ENCODE assay signal across 2 cellular contexts in genomic region chr2:127743477-127744026, GRCh38.
TF ChIP-seq lines count a peak whose summit lies in the region.

No MANE protein-coding gene starts in this region.

TF ChIP-seq in HCT116, 20 proteins besides CTCF, POLR2A, EP300 and RAD21:
- TF ChIP-seq EZH2phosphoT487 (IDR thresholded peaks at IDR 0.05; ENCODE audit: borderline replicate concordance) (no peak), SRF (IDR thresholded peaks at IDR 0.05; ENCODE audit: low read depth) (no peak), REST (IDR thresholded peaks at IDR 0.05; ENCODE audit: low read depth) (no peak), TCF7L2 (IDR thresholded peaks at IDR 0.05; ENCODE audit: borderline replicate concordance, extremely low read depth, insufficient read depth, insufficient read length) (no peak), FOSL1 (IDR thresholded peaks at IDR 0.05; ENCODE audit: low read depth) (no peak), EZH2 (IDR thresholded peaks at IDR 0.05) (no peak), EGR1 (IDR thresholded peaks at IDR 0.05; ENCODE audit: low read depth) (no peak), JUND (IDR thresholded peaks at IDR 0.05) (no peak), ZFX (IDR thresholded peaks at IDR 0.05) (no peak), SIN3A (IDR thresholded peaks at IDR 0.05; ENCODE audit: low read depth) (no peak), MAX (IDR thresholded peaks at IDR 0.05) (no peak), CBX3 (IDR thresholded peaks at IDR 0.05; ENCODE audit: low read depth) (no peak)
- TF ChIP-seq, protein P1, sequence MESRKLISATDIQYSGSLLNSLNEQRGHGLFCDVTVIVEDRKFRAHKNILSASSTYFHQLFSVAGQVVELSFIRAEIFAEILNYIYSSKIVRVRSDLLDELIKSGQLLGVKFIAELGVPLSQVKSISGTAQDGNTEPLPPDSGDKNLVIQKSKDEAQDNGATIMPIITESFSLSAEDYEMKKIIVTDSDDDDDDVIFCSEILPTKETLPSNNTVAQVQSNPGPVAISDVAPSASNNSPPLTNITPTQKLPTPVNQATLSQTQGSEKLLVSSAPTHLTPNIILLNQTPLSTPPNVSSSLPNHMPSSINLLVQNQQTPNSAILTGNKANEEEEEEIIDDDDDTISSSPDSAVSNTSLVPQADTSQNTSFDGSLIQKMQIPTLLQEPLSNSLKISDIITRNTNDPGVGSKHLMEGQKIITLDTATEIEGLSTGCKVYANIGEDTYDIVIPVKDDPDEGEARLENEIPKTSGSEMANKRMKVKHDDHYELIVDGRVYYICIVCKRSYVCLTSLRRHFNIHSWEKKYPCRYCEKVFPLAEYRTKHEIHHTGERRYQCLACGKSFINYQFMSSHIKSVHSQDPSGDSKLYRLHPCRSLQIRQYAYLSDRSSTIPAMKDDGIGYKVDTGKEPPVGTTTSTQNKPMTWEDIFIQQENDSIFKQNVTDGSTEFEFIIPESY (IDR thresholded peaks at IDR 0.05; ENCODE audit: extremely low read depth, insufficient replicate concordance, low read length) = no peak

TF ChIP-seq in GM12878, 131 proteins besides CTCF, POLR2A, EP300 and RAD21 (continues in another document):
- TF ChIP-seq YY1 (IDR thresholded peaks at IDR 0.05; ENCODE audit: low read depth, low read length) (no peak), SIN3A (IDR thresholded peaks at IDR 0.05; ENCODE audit: low read depth, low read length) (no peak), E4F1 (IDR thresholded peaks at IDR 0.05; ENCODE audit: borderline replicate concordance, partially characterized antibody) (no peak), CREB1 (IDR thresholded peaks at IDR 0.05; ENCODE audit: low read depth) (peak; percentile 84), MYC (IDR thresholded peaks at IDR 0.05; ENCODE audit: insufficient read depth, insufficient read length, insufficient replicate concordance, low read length, severe bottlenecking) (no peak), MTA3 (IDR thresholded peaks at IDR 0.05; ENCODE audit: borderline replicate concordance, low read length) (no peak), ZZZ3 (IDR thresholded peaks at IDR 0.05; ENCODE audit: control insufficient read depth, insufficient read length, low read depth) (no peak), ZNF622 (IDR thresholded peaks at IDR 0.05) (no peak), WRNIP1 (IDR thresholded peaks at IDR 0.05; ENCODE audit: borderline replicate concordance, low read depth, low read length) (no peak), ZNF217 (IDR thresholded peaks at IDR 0.05) (no peak), BRCA1 (IDR thresholded peaks at IDR 0.05; ENCODE audit: low read depth, low read length) (no peak), BMI1 (IDR thresholded peaks at IDR 0.05; ENCODE audit: borderline replicate concordance) (peak; percentile 37; the same call in 1 of the 2 replicates), CEBPB (IDR thresholded peaks at IDR 0.05; ENCODE audit: borderline replicate concordance in 1 of 2, low read depth in 2 of 2, low read length in 2 of 2) (no peak), GATAD2B (conservative IDR thresholded peaks at IDR 0.05; ENCODE audit: low read depth) (no peak), ZNF384 (IDR thresholded peaks at IDR 0.05; ENCODE audit: borderline replicate concordance, low read depth, low read length) (no peak), CHD4 (IDR thresholded peaks at IDR 0.05) (no peak), BCL11A (IDR thresholded peaks at IDR 0.05; ENCODE audit: low read depth, low read length) (peak; percentile 62; the same call in 1 of the 2 replicates), CHD1 (IDR thresholded peaks at IDR 0.05; ENCODE audit: low read depth, low read length) (no peak), FOXM1 (IDR thresholded peaks at IDR 0.05; ENCODE audit: low read depth, low read length) (no peak), CBX3 (IDR thresholded peaks at IDR 0.05; ENCODE audit: borderline replicate concordance, low read depth) (no peak), RBBP5 (conservative IDR thresholded peaks at IDR 0.05) (no peak), ASH2L (IDR thresholded peaks at IDR 0.05; ENCODE audit: borderline replicate concordance, low read depth) (no peak), TAF1 (IDR thresholded peaks at IDR 0.05; ENCODE audit: borderline replicate concordance, low read depth, low read length) (no peak), STAT1 (conservative IDR thresholded peaks at IDR 0.05) (no peak), TCF3 (IDR thresholded peaks at IDR 0.05; ENCODE audit: borderline replicate concordance, insufficient read depth, low read depth, low read length) (no peak), EZH2 (IDR thresholded peaks at IDR 0.05; ENCODE audit: borderline replicate concordance, control insufficient read depth, low read depth, low read length) (no peak), SREBF1 (IDR thresholded peaks at IDR 0.05; ENCODE audit: low read length) (no peak), KDM1A (IDR thresholded peaks at IDR 0.05; ENCODE audit: borderline replicate concordance) (no peak), SREBF2 (IDR thresholded peaks at IDR 0.05; ENCODE audit: low read length) (no peak), IRF4 (IDR thresholded peaks at IDR 0.05; ENCODE audit: low read depth, low read length) (no peak), SPI1 (IDR thresholded peaks at IDR 0.05; ENCODE audit: borderline replicate concordance, insufficient read depth, low read depth, low read length) (no peak), SMAD1 (IDR thresholded peaks at IDR 0.05; ENCODE audit: low read depth, partially characterized antibody) (peak; percentile 28), POLR2AphosphoS5 (IDR thresholded peaks at IDR 0.05; ENCODE audit: low read length) (no peak), CBX5 (IDR thresholded peaks at IDR 0.05; ENCODE audit: low read depth) (no peak), TCF7 (IDR thresholded peaks at IDR 0.05; ENCODE audit: borderline replicate concordance) (no peak), MYB (IDR thresholded peaks at IDR 0.05; ENCODE audit: borderline replicate concordance, low read depth, low read length) (no peak), ZNF274 (IDR thresholded peaks at IDR 0.05; ENCODE audit: insufficient read depth, insufficient read length) (no peak), DPF2 (IDR thresholded peaks at IDR 0.05) (peak; percentile 76; the same call in 1 of the 2 replicates), NR2F1 (conservative IDR thresholded peaks at IDR 0.05) (no peak), NRF1 (conservative IDR thresholded peaks at IDR 0.05; ENCODE audit: low read depth, low read length) (no peak), POLR2AphosphoS2 (IDR thresholded peaks at IDR 0.05; ENCODE audit: low read depth, low read length) (no peak), IKZF2 (IDR thresholded peaks at IDR 0.05) (peak; percentile 80 to 86), EED (IDR thresholded peaks at IDR 0.05; ENCODE audit: low read depth) (no peak), HDAC6 (IDR thresholded peaks at IDR 0.05; ENCODE audit: unreplicated experiment) (no peak), ZSCAN29 (IDR thresholded peaks at IDR 0.05) (no peak)
- TF ChIP-seq, protein P2, sequence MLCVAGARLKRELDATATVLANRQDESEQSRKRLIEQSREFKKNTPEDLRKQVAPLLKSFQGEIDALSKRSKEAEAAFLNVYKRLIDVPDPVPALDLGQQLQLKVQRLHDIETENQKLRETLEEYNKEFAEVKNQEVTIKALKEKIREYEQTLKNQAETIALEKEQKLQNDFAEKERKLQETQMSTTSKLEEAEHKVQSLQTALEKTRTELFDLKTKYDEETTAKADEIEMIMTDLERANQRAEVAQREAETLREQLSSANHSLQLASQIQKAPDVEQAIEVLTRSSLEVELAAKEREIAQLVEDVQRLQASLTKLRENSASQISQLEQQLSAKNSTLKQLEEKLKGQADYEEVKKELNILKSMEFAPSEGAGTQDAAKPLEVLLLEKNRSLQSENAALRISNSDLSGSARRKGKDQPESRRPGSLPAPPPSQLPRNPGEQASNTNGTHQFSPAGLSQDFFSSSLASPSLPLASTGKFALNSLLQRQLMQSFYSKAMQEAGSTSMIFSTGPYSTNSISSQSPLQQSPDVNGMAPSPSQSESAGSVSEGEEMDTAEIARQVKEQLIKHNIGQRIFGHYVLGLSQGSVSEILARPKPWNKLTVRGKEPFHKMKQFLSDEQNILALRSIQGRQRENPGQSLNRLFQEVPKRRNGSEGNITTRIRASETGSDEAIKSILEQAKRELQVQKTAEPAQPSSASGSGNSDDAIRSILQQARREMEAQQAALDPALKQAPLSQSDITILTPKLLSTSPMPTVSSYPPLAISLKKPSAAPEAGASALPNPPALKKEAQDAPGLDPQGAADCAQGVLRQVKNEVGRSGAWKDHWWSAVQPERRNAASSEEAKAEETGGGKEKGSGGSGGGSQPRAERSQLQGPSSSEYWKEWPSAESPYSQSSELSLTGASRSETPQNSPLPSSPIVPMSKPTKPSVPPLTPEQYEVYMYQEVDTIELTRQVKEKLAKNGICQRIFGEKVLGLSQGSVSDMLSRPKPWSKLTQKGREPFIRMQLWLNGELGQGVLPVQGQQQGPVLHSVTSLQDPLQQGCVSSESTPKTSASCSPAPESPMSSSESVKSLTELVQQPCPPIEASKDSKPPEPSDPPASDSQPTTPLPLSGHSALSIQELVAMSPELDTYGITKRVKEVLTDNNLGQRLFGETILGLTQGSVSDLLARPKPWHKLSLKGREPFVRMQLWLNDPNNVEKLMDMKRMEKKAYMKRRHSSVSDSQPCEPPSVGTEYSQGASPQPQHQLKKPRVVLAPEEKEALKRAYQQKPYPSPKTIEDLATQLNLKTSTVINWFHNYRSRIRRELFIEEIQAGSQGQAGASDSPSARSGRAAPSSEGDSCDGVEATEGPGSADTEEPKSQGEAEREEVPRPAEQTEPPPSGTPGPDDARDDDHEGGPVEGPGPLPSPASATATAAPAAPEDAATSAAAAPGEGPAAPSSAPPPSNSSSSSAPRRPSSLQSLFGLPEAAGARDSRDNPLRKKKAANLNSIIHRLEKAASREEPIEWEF (IDR thresholded peaks at IDR 0.05; ENCODE audit: insufficient replicate concordance, low read depth, low read length) = peak; percentile 58
- TF ChIP-seq, protein P3, sequence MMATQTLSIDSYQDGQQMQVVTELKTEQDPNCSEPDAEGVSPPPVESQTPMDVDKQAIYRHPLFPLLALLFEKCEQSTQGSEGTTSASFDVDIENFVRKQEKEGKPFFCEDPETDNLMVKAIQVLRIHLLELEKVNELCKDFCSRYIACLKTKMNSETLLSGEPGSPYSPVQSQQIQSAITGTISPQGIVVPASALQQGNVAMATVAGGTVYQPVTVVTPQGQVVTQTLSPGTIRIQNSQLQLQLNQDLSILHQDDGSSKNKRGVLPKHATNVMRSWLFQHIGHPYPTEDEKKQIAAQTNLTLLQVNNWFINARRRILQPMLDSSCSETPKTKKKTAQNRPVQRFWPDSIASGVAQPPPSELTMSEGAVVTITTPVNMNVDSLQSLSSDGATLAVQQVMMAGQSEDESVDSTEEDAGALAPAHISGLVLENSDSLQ (IDR thresholded peaks at IDR 0.05) = no peak
- TF ChIP-seq, protein P1 (IDR thresholded peaks at IDR 0.05) = no peak
- TF ChIP-seq, protein P4, sequence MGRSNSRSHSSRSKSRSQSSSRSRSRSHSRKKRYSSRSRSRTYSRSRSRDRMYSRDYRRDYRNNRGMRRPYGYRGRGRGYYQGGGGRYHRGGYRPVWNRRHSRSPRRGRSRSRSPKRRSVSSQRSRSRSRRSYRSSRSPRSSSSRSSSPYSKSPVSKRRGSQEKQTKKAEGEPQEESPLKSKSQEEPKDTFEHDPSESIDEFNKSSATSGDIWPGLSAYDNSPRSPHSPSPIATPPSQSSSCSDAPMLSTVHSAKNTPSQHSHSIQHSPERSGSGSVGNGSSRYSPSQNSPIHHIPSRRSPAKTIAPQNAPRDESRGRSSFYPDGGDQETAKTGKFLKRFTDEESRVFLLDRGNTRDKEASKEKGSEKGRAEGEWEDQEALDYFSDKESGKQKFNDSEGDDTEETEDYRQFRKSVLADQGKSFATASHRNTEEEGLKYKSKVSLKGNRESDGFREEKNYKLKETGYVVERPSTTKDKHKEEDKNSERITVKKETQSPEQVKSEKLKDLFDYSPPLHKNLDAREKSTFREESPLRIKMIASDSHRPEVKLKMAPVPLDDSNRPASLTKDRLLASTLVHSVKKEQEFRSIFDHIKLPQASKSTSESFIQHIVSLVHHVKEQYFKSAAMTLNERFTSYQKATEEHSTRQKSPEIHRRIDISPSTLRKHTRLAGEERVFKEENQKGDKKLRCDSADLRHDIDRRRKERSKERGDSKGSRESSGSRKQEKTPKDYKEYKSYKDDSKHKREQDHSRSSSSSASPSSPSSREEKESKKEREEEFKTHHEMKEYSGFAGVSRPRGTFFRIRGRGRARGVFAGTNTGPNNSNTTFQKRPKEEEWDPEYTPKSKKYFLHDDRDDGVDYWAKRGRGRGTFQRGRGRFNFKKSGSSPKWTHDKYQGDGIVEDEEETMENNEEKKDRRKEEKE (IDR thresholded peaks at IDR 0.05) = no peak
- TF ChIP-seq, protein P5, sequence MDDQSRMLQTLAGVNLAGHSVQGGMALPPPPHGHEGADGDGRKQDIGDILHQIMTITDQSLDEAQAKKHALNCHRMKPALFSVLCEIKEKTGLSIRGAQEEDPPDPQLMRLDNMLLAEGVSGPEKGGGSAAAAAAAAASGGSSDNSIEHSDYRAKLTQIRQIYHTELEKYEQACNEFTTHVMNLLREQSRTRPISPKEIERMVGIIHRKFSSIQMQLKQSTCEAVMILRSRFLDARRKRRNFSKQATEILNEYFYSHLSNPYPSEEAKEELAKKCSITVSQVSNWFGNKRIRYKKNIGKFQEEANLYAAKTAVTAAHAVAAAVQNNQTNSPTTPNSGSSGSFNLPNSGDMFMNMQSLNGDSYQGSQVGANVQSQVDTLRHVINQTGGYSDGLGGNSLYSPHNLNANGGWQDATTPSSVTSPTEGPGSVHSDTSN (IDR thresholded peaks at IDR 0.05; ENCODE audit: insufficient replicate concordance, low read depth, low read length) = no peak
